In genomic region chr10:122056431-122057094, GRCh38 we compare ENCODE assay signal across 1 cellular context.
A peak's percentile ranks its signal among the peaks of the same experiment; 100 is the strongest.
TF ChIP-seq lines count a peak whose summit lies in the region.

No MANE protein-coding gene starts in this region.

TF ChIP-seq in HepG2, 621 proteins besides CTCF, POLR2A, EP300 and RAD21 (continued from another document and continues in another):
- TF ChIP-seq ZBTB25 (CRISPR knock-in tag; IDR thresholded peaks at IDR 0.05) (no peak), TARDBP (CRISPR knock-in tag; IDR thresholded peaks at IDR 0.05) (no peak), ZNF777 (CRISPR knock-in tag; IDR thresholded peaks at IDR 0.05) (no peak), ZEB1 (IDR thresholded peaks at IDR 0.05; ENCODE audit: insufficient replicate concordance, low read depth) (no peak), NFIB (CRISPR knock-in tag; IDR thresholded peaks at IDR 0.05; ENCODE audit: borderline replicate concordance) (no peak), ZNF558 (CRISPR knock-in tag; IDR thresholded peaks at IDR 0.05; ENCODE audit: borderline replicate concordance) (no peak), ZNF607 (CRISPR knock-in tag; IDR thresholded peaks at IDR 0.05; ENCODE audit: borderline replicate concordance) (no peak), PRDM4 (CRISPR knock-in tag; IDR thresholded peaks at IDR 0.05; ENCODE audit: borderline replicate concordance) (no peak), TMF1 (CRISPR knock-in tag; IDR thresholded peaks at IDR 0.05; ENCODE audit: low read depth) (no peak), SKI (IDR thresholded peaks at IDR 0.05; ENCODE audit: partially characterized antibody) (no peak), ZNF766 (CRISPR knock-in tag; IDR thresholded peaks at IDR 0.05; ENCODE audit: borderline replicate concordance) (no peak), GZF1 (CRISPR knock-in tag; IDR thresholded peaks at IDR 0.05) (no peak), PTBP1 (IDR thresholded peaks at IDR 0.05; ENCODE audit: low read depth, low read length, poor library complexity, severe bottlenecking) (no peak), CC2D1A (CRISPR knock-in tag; IDR thresholded peaks at IDR 0.05) (no peak), SP5 (CRISPR knock-in tag; IDR thresholded peaks at IDR 0.05; ENCODE audit: borderline replicate concordance, low read depth) (peak; percentile 80), ZNF556 (CRISPR knock-in tag; IDR thresholded peaks at IDR 0.05; ENCODE audit: borderline replicate concordance) (no peak; the same call in 1 of the 2 replicates), POLR2G (IDR thresholded peaks at IDR 0.05; ENCODE audit: low read depth, low read length) (no peak), ZNF616 (CRISPR knock-in tag; IDR thresholded peaks at IDR 0.05; ENCODE audit: low read depth) (no peak), TRAFD1 (CRISPR knock-in tag; IDR thresholded peaks at IDR 0.05; ENCODE audit: borderline replicate concordance) (no peak), ZFP36L2 (CRISPR knock-in tag; IDR thresholded peaks at IDR 0.05) (no peak), MLX (CRISPR knock-in tag; IDR thresholded peaks at IDR 0.05) (no peak), ZNF253 (CRISPR knock-in tag; IDR thresholded peaks at IDR 0.05; ENCODE audit: borderline replicate concordance) (no peak), ZNF619 (CRISPR knock-in tag; IDR thresholded peaks at IDR 0.05) (no peak), ZNF530 (CRISPR knock-in tag; IDR thresholded peaks at IDR 0.05; ENCODE audit: low read depth) (no peak), ELF4 (CRISPR knock-in tag; IDR thresholded peaks at IDR 0.05; ENCODE audit: borderline replicate concordance) (no peak), FOSL1 (CRISPR knock-in tag; IDR thresholded peaks at IDR 0.05; ENCODE audit: borderline replicate concordance) (peak; percentile 95), ELF3 (CRISPR knock-in tag; IDR thresholded peaks at IDR 0.05) (peak; percentile 59; the same call in 1 of the 2 replicates), REPIN1 (CRISPR knock-in tag; IDR thresholded peaks at IDR 0.05; ENCODE audit: borderline replicate concordance, low read depth) (no peak), ZSCAN25 (CRISPR knock-in tag; IDR thresholded peaks at IDR 0.05) (no peak), AHR (CRISPR knock-in tag; IDR thresholded peaks at IDR 0.05) (no peak), ETV5 (CRISPR knock-in tag; IDR thresholded peaks at IDR 0.05; ENCODE audit: borderline replicate concordance) (peak; percentile 27; the same call in 1 of the 2 replicates), KDM5A (IDR thresholded peaks at IDR 0.05; ENCODE audit: borderline replicate concordance, low read length) (no peak), CEBPB (IDR thresholded peaks at IDR 0.05; ENCODE audit: borderline replicate concordance, low read depth, low read length) (no peak), RARA (CRISPR knock-in tag; IDR thresholded peaks at IDR 0.05) (peak; percentile 97), YY1 (IDR thresholded peaks at IDR 0.05; ENCODE audit: insufficient read depth, insufficient replicate concordance, low read depth, low read length) (peak; percentile 35), ZNF883 (CRISPR knock-in tag; IDR thresholded peaks at IDR 0.05; ENCODE audit: not compliant biosample characterization) (no peak), ZSCAN30 (CRISPR knock-in tag; IDR thresholded peaks at IDR 0.05) (no peak), ZNF180 (CRISPR knock-in tag; IDR thresholded peaks at IDR 0.05; ENCODE audit: borderline replicate concordance, low read depth) (no peak), MED1 (CRISPR knock-in tag; IDR thresholded peaks at IDR 0.05) (peak; percentile 71; the same call in 1 of the 2 replicates)
- TF ChIP-seq, protein P1, sequence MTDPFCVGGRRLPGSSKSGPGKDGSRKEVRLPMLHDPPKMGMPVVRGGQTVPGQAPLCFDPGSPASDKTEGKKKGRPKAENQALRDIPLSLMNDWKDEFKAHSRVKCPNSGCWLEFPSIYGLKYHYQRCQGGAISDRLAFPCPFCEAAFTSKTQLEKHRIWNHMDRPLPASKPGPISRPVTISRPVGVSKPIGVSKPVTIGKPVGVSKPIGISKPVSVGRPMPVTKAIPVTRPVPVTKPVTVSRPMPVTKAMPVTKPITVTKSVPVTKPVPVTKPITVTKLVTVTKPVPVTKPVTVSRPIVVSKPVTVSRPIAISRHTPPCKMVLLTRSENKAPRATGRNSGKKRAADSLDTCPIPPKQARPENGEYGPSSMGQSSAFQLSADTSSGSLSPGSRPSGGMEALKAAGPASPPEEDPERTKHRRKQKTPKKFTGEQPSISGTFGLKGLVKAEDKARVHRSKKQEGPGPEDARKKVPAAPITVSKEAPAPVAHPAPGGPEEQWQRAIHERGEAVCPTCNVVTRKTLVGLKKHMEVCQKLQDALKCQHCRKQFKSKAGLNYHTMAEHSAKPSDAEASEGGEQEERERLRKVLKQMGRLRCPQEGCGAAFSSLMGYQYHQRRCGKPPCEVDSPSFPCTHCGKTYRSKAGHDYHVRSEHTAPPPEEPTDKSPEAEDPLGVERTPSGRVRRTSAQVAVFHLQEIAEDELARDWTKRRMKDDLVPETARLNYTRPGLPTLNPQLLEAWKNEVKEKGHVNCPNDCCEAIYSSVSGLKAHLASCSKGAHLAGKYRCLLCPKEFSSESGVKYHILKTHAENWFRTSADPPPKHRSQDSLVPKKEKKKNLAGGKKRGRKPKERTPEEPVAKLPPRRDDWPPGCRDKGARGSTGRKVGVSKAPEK (CRISPR knock-in tag; IDR thresholded peaks at IDR 0.05; ENCODE audit: borderline replicate concordance) = no peak
- TF ChIP-seq, protein P2, sequence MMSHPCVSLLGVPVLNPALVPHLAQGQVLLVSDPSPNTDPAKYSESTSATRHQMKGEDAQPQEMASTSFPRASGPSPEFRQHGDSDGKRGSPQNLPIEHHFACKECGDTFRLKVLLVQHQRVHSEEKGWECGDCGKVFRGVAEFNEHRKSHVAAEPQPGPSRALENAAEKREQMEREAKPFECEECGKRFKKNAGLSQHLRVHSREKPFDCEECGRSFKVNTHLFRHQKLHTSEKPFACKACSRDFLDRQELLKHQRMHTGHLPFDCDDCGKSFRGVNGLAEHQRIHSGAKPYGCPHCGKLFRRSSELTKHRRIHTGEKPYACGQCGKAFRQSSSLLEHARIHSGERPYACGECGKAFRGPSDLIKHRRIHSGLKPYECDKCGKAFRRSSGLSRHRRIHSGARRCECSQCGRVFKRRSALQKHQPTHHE (CRISPR knock-in tag; IDR thresholded peaks at IDR 0.05; ENCODE audit: borderline replicate concordance) = no peak
- TF ChIP-seq, protein P3, sequence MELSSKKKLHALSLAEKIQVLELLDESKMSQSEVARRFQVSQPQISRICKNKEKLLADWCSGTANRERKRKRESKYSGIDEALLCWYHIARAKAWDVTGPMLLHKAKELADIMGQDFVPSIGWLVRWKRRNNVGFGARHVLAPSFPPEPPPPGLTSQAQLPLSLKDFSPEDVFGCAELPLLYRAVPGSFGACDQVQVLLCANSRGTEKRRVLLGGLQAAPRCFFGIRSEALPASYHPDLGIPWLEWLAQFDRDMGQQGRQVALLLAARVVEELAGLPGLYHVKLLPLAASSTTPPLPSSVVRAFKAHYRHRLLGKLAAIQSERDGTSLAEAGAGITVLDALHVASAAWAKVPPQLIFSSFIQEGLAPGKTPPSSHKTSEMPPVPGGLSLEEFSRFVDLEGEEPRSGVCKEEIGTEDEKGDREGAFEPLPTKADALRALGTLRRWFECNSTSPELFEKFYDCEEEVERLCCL (CRISPR knock-in tag; IDR thresholded peaks at IDR 0.05; ENCODE audit: borderline replicate concordance) = no peak
- TF ChIP-seq, protein P4, sequence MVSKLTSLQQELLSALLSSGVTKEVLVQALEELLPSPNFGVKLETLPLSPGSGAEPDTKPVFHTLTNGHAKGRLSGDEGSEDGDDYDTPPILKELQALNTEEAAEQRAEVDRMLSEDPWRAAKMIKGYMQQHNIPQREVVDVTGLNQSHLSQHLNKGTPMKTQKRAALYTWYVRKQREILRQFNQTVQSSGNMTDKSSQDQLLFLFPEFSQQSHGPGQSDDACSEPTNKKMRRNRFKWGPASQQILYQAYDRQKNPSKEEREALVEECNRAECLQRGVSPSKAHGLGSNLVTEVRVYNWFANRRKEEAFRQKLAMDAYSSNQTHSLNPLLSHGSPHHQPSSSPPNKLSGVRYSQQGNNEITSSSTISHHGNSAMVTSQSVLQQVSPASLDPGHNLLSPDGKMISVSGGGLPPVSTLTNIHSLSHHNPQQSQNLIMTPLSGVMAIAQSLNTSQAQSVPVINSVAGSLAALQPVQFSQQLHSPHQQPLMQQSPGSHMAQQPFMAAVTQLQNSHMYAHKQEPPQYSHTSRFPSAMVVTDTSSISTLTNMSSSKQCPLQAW (CRISPR knock-in tag; IDR thresholded peaks at IDR 0.05) = 0 out of 2 replicates have a peak, but pooled peaks have one; percentile 55
- TF ChIP-seq, protein P5, sequence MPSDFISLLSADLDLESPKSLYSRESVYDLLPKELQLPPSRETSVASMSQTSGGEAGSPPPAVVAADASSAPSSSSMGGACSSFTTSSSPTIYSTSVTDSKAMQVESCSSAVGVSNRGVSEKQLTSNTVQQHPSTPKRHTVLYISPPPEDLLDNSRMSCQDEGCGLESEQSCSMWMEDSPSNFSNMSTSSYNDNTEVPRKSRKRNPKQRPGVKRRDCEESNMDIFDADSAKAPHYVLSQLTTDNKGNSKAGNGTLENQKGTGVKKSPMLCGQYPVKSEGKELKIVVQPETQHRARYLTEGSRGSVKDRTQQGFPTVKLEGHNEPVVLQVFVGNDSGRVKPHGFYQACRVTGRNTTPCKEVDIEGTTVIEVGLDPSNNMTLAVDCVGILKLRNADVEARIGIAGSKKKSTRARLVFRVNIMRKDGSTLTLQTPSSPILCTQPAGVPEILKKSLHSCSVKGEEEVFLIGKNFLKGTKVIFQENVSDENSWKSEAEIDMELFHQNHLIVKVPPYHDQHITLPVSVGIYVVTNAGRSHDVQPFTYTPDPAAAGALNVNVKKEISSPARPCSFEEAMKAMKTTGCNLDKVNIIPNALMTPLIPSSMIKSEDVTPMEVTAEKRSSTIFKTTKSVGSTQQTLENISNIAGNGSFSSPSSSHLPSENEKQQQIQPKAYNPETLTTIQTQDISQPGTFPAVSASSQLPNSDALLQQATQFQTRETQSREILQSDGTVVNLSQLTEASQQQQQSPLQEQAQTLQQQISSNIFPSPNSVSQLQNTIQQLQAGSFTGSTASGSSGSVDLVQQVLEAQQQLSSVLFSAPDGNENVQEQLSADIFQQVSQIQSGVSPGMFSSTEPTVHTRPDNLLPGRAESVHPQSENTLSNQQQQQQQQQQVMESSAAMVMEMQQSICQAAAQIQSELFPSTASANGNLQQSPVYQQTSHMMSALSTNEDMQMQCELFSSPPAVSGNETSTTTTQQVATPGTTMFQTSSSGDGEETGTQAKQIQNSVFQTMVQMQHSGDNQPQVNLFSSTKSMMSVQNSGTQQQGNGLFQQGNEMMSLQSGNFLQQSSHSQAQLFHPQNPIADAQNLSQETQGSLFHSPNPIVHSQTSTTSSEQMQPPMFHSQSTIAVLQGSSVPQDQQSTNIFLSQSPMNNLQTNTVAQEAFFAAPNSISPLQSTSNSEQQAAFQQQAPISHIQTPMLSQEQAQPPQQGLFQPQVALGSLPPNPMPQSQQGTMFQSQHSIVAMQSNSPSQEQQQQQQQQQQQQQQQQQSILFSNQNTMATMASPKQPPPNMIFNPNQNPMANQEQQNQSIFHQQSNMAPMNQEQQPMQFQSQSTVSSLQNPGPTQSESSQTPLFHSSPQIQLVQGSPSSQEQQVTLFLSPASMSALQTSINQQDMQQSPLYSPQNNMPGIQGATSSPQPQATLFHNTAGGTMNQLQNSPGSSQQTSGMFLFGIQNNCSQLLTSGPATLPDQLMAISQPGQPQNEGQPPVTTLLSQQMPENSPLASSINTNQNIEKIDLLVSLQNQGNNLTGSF (CRISPR knock-in tag; IDR thresholded peaks at IDR 0.05) = no peak
